In the genomic region with DNA sequence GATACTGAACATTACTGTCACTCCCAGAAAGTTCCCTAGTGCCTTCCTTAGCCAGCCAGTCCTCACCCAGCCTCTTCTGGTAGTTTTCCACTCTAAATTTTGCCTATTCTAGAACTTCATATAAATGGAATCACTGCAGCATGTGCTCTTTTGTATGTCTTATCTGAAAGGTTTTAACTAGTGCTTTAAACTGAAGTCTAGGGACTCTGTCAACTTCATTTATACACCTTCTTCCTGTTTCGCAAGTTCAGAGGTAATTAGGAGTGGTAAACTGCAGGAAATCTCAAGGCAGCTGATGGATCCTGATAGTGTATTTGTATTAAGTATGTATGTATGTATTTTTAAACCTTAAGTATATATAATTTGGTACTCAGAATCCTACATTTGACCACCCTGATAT, we compare ENCODE assay signal across 9 cellular contexts.
DNase-seq lines count a peak whose midpoint lies in the region; ATAC-seq, FAIRE-seq and TF ChIP-seq lines count a peak whose summit lies in the region.
"Had no signal": no experiment of that assay in that cellular context is flagged by ENCODE, and none has a peak within 500 bp of the region (broad histone marks: within the 10 kb centered on the region; RNA-seq: fewer than 3 reads in every experiment).

No MANE protein-coding gene starts in this region.

- H4K20me1 ChIP-seq in K562 (replicated peaks; ENCODE audit: control insufficient read depth, insufficient read depth, low read length) = peaks cover 8% of the 10 kb centered on the region; the same call in 1 of the 2 replicates

- no peaks in the 10 kb centered on the region for H3K27me3 ChIP-seq in K562 (ENCODE audit: control insufficient read depth in 2 of 2, insufficient read depth in 2 of 2, low read length in 2 of 2)

- no peak overlapping the region for H3K4me3 ChIP-seq in K562

- no peak for TF ChIP-seq EP300 in K562 (IDR thresholded peaks at IDR 0.05; ENCODE audit: low read length)

- no peaks in the 10 kb centered on the region for H3K9me3 ChIP-seq in K562 (replicated peaks; ENCODE audit: control insufficient read depth, insufficient read depth, low read depth, low read length)
- H3K9me3 ChIP-seq: SK-N-SH had no signal

- no TSS peak for BruUV-seq in K562 (replicated peaks; lab: Mats Ljungman, UMichigan)

- no peak overlapping the region for H3K4me2 ChIP-seq in K562 (ENCODE audit: insufficient read depth, low read length)
- H3K4me2 ChIP-seq: SK-N-SH had no signal

- H2AFZ ChIP-seq in K562 (ENCODE audit: low read depth, low read length) = no peak overlapping the region

- DNase-seq in KBM-7 (peak; percentile 91), K562 (ENCODE audit: extremely low read depth in 1 of 4, low spot score in 3 of 4) (no peak), inferior parietal cortex (ENCODE audit: extremely low spot score) (peak; percentile 55), substantia nigra (lab: John Stamatoyannopoulos, UW) (no peak), amygdala (lab: John Stamatoyannopoulos, UW) (no peak)
- no peak for DNase-seq in activated CD4-positive, alpha-beta T cell treated with anti-CD3 and anti-CD28 coated beads for 4 hours
- no peak for DNase-seq in stimulated activated CD4-positive, alpha-beta T cell treated with anti-CD3 and anti-CD28 coated beads, Interleukin-15, amount 100 ng/mL, for 24 hours

- no peak for TF ChIP-seq POLR2A in K562 (conservative IDR thresholded peaks at IDR 0.05)

- H3K27ac ChIP-seq in K562 (ENCODE audit: extremely low read depth, low read depth, low read length) (no peak overlapping the region), substantia nigra (ENCODE audit: low read depth, low read length, poor library complexity, severe bottlenecking) (peak overlapping the region; percentile 98)

- TF ChIP-seq CTCF in K562 (IDR thresholded peaks at IDR 0.05 in 2 of 3, conservative IDR thresholded peaks at IDR 0.05 in 1 of 3; ENCODE audit: insufficient read depth in 2 of 3, low read depth in 1 of 3, low read length in 3 of 3) = no peak

- H3K9ac ChIP-seq in K562 (ENCODE audit: insufficient read depth in 1 of 2, low read depth in 2 of 2, low read length in 2 of 2) = no peak overlapping the region
- H3K9ac ChIP-seq: SK-N-SH had no signal

- intact Hi-C loops in K562 (cut with micrococcal nuclease) = no loop called here

- CTCF ChIA-PET in K562 (lab: Yijun Ruan, JAX; ENCODE audit: low intra/inter-chr PET ratio) = no interaction called here

- no peaks in the 10 kb centered on the region for H3K9me1 ChIP-seq in K562 (ENCODE audit: control insufficient read depth, insufficient read depth, low read length)

- H3K4me1 ChIP-seq in K562 (replicated peaks in 1 of 2; ENCODE audit: control insufficient read depth in 2 of 2, insufficient read depth in 2 of 2, low read length in 2 of 2) = peaks cover 0 to 5% of the 10 kb centered on the region in 2 experiments; a peak in 3 of 5 replicates

- in situ Hi-C loops in KBM-7 (cut with MboI; ENCODE audit: low pct_unique_long_range_greater_than_20kb, low sequenced_read_pairs) (no loop called here), K562 (cut with MboI) (no loop called here)

- no peaks in the 10 kb centered on the region for H3K79me2 ChIP-seq in K562 (ENCODE audit: control insufficient read depth, insufficient read depth, low read length)

- H3K36me3 ChIP-seq in K562 (ENCODE audit: control insufficient read depth, insufficient read depth, low read length) = no peaks in the 10 kb centered on the region

- ATAC-seq in K562 = no peak
- ATAC-seq in SK-N-SH treated with all-trans-retinoic acid at 6 μM for 48 hours = no peak

- POLR2A ChIA-PET in K562 (lab: Yijun Ruan, JAX) = no interaction called here

- WGBS in K562 (ENCODE audit: insufficient coverage, low coverage, missing lambda C conversion rate) = 96% methylated on average over 1 of the region's 1 CpG

- no peak for FAIRE-seq in K562 (lab: Jason Lieb, UNC)

- no peak for TF ChIP-seq RAD21 in K562 (CRISPR knock-in tag; conservative IDR thresholded peaks at IDR 0.05 in 1 of 2, IDR thresholded peaks at IDR 0.05 in 1 of 2)

TF ChIP-seq in K562, 482 proteins besides CTCF, POLR2A, EP300 and RAD21 (continues in another document):
- TF ChIP-seq CEBPB (tag; IDR thresholded peaks at IDR 0.05) (0 out of 2 replicates have a peak, but pooled peaks have one; percentile 21), CHD2 (IDR thresholded peaks at IDR 0.05; ENCODE audit: low read depth, low read length) (no peak), CEBPG (CRISPR knock-in tag; IDR thresholded peaks at IDR 0.05) (no peak), CEBPG (tag; conservative IDR thresholded peaks at IDR 0.05 in 1 of 2, IDR thresholded peaks at IDR 0.05 in 1 of 2) (peak in 1 of 2 experiments; percentile 46; a peak in 1 of 4 replicates)
- TF ChIP-seq, protein P1, sequence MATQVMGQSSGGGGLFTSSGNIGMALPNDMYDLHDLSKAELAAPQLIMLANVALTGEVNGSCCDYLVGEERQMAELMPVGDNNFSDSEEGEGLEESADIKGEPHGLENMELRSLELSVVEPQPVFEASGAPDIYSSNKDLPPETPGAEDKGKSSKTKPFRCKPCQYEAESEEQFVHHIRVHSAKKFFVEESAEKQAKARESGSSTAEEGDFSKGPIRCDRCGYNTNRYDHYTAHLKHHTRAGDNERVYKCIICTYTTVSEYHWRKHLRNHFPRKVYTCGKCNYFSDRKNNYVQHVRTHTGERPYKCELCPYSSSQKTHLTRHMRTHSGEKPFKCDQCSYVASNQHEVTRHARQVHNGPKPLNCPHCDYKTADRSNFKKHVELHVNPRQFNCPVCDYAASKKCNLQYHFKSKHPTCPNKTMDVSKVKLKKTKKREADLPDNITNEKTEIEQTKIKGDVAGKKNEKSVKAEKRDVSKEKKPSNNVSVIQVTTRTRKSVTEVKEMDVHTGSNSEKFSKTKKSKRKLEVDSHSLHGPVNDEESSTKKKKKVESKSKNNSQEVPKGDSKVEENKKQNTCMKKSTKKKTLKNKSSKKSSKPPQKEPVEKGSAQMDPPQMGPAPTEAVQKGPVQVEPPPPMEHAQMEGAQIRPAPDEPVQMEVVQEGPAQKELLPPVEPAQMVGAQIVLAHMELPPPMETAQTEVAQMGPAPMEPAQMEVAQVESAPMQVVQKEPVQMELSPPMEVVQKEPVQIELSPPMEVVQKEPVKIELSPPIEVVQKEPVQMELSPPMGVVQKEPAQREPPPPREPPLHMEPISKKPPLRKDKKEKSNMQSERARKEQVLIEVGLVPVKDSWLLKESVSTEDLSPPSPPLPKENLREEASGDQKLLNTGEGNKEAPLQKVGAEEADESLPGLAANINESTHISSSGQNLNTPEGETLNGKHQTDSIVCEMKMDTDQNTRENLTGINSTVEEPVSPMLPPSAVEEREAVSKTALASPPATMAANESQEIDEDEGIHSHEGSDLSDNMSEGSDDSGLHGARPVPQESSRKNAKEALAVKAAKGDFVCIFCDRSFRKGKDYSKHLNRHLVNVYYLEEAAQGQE (CRISPR knock-in tag; IDR thresholded peaks at IDR 0.05; ENCODE audit: low read depth) = no peak
- TF ChIP-seq, protein P2, sequence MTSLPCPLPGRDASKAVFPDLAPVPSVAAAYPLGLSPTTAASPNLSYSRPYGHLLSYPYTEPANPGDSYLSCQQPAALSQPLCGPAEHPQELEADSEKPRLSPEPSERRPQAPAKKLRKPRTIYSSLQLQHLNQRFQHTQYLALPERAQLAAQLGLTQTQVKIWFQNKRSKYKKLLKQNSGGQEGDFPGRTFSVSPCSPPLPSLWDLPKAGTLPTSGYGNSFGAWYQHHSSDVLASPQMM (CRISPR knock-in tag; IDR thresholded peaks at IDR 0.05) = no peak

TF ChIP-seq in SK-N-SH treated with all-trans-retinoic acid at 6 μM for 48 hours, 23 proteins besides CTCF, POLR2A, EP300 and RAD21:
- TF ChIP-seq TOX (CRISPR knock-in tag; IDR thresholded peaks at IDR 0.05; ENCODE audit: borderline replicate concordance) (no peak), OSR1 (CRISPR knock-in tag; IDR thresholded peaks at IDR 0.05) (no peak), SNAI2 (CRISPR knock-in tag; IDR thresholded peaks at IDR 0.05) (no peak), ZNF8 (CRISPR knock-in tag; IDR thresholded peaks at IDR 0.05) (no peak), ESRRG (CRISPR knock-in tag; IDR thresholded peaks at IDR 0.05) (no peak), RARB (CRISPR knock-in tag; IDR thresholded peaks at IDR 0.05) (no peak), TCF4 (CRISPR knock-in tag; IDR thresholded peaks at IDR 0.05; ENCODE audit: borderline replicate concordance) (no peak)
- TF ChIP-seq, protein P3, sequence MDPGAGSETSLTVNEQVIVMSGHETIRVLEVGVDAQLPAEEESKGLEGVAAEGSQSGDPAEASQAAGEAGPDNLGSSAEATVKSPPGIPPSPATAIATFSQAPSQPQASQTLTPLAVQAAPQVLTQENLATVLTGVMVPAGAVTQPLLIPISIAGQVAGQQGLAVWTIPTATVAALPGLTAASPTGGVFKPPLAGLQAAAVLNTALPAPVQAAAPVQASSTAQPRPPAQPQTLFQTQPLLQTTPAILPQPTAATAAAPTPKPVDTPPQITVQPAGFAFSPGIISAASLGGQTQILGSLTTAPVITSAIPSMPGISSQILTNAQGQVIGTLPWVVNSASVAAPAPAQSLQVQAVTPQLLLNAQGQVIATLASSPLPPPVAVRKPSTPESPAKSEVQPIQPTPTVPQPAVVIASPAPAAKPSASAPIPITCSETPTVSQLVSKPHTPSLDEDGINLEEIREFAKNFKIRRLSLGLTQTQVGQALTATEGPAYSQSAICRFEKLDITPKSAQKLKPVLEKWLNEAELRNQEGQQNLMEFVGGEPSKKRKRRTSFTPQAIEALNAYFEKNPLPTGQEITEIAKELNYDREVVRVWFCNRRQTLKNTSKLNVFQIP (CRISPR knock-in tag; IDR thresholded peaks at IDR 0.05; ENCODE audit: borderline replicate concordance, low read depth) = no peak
TF ChIP-seq in SK-N-SH treated with all-trans-retinoic acid at 6 μM for 48 hours: peak in this region for 0.

Comparison
In these comparisons a context has a peak if more than half of its experiments do, and no peak if none do; other contexts are left out.
1. DNase-seq: peak in KBM-7 (single experiment) and inferior parietal cortex (single experiment); none in K562 (0 of 4), substantia nigra (0 of 49), amygdala (0 of 56), activated CD4-positive, alpha-beta T cell treated with anti-CD3 and anti-CD28 coated beads for 4 hours (0 of 2) and stimulated activated CD4-positive, alpha-beta T cell treated with anti-CD3 and anti-CD28 coated beads, Interleukin-15, amount 100 ng/mL, for 24 hours (single experiment).